Comparison of ENCODE assay signal across 31 cellular contexts in the genomic region with DNA sequence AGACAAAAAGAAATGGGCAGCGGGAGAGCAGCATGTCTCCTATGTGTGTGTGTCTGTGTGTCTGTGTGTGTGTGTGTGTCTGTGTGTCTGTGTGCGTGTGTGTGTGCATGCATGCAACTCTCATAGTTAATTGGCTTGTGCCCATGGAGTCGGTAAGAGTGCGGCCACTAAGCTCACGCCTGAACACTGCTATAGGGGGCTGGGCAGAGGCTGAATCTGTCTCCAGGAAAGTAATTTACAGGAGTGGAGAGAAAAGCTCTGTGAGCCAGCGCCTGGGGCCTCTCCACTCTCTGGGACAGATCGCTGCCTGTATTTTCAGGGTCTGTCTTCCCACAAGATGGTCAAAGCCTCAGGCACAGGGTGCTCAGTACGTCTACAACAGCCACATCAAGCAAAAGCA.
"Had no signal": no experiment of that assay in that cellular context is flagged by ENCODE, and none has a peak within 500 bp of the region (broad histone marks: within the 10 kb centered on the region; RNA-seq: fewer than 3 reads in every experiment).

No MANE protein-coding gene starts in this region.

- H3K9me3 Mint-ChIP-seq: activated naive CD4-positive, alpha-beta T cell treated with anti-CD3 and anti-CD28 coated beads for 36 hours; activated naive CD8-positive, alpha-beta T cell treated with anti-CD3 and anti-CD28 coated beads for 36 hours; natural killer cell treated with Interleukin-12 subunit alpha and Interleukin-12 subunit beta and Interleukin-15 and Interleukin-18, amount 100 ng/mL, for 72 hours; stimulated activated naive B cell treated with anti-CD40 and anti-IgM and Interleukin-4, amounts not matched to agents 10 μg/mL and 1 μg/mL and 100 μg/mL, for 72 hours; T-helper 1 cell treated with Interleukin-12 subunit alpha and Interleukin-12 subunit beta and Interleukin-4 antibody, amounts not matched to agents 30 μg/mL and 1 μg/mL, for 36 hours had no signal

- H3K4me3 ChIP-seq: ascending aorta, heart left ventricle, left lung, lower lobe of right lung, pancreas, psoas muscle, right atrium auricular region, stomach, tibial nerve had no signal

- H3K4me1 ChIP-seq: heart left ventricle, left lung, lower lobe of right lung, pancreas, psoas muscle had no signal

- H3K27me3 Mint-ChIP-seq: activated naive CD8-positive, alpha-beta T cell treated with anti-CD3 and anti-CD28 coated beads for 36 hours had no signal

- FAIRE-seq: endothelial cell of umbilical vein, pancreas, TTC549 had no signal

- H3K9me3 ChIP-seq: ascending aorta, heart left ventricle, left lung, lower lobe of right lung, pancreas, psoas muscle, right atrium auricular region, stomach, tibial nerve had no signal

- H3K27ac Mint-ChIP-seq: activated naive CD4-positive, alpha-beta T cell treated with anti-CD3 and anti-CD28 coated beads for 36 hours; activated naive CD8-positive, alpha-beta T cell treated with anti-CD3 and anti-CD28 coated beads for 36 hours; natural killer cell treated with Interleukin-12 subunit alpha and Interleukin-12 subunit beta and Interleukin-15 and Interleukin-18, amount 100 ng/mL, for 72 hours; stimulated activated naive B cell treated with anti-CD40 and anti-IgM and Interleukin-4, amounts not matched to agents 10 μg/mL and 1 μg/mL and 100 μg/mL, for 72 hours; T-helper 1 cell treated with Interleukin-12 subunit alpha and Interleukin-12 subunit beta and Interleukin-4 antibody, amounts not matched to agents 30 μg/mL and 1 μg/mL, for 36 hours had no signal

- H3K4me3 Mint-ChIP-seq: activated naive CD4-positive, alpha-beta T cell treated with anti-CD3 and anti-CD28 coated beads for 36 hours; activated naive CD8-positive, alpha-beta T cell treated with anti-CD3 and anti-CD28 coated beads for 36 hours; natural killer cell treated with Interleukin-12 subunit alpha and Interleukin-12 subunit beta and Interleukin-15 and Interleukin-18, amount 100 ng/mL, for 72 hours; stimulated activated naive B cell treated with anti-CD40 and anti-IgM and Interleukin-4, amounts not matched to agents 10 μg/mL and 1 μg/mL and 100 μg/mL, for 72 hours; T-helper 1 cell treated with Interleukin-12 subunit alpha and Interleukin-12 subunit beta and Interleukin-4 antibody, amounts not matched to agents 30 μg/mL and 1 μg/mL, for 36 hours had no signal

- H3K27me3 ChIP-seq: ascending aorta, brain microvascular endothelial cell, heart left ventricle, left lung, pancreas, right atrium auricular region, stomach, tibial nerve had no signal

- H3K36me3 ChIP-seq: ascending aorta, brain microvascular endothelial cell, heart left ventricle, left lung, lower lobe of right lung, pancreas, right atrium auricular region, stomach, tibial nerve had no signal

- ATAC-seq: activated CD4-positive, CD25-positive, alpha-beta regulatory T cell treated with anti-CD3 and anti-CD28 coated beads, Interleukin-2, amount 50 U/mL, for 24 hours; heart left ventricle; left lung; lower lobe of right lung; natural killer cell treated with Interleukin-12 subunit alpha and Interleukin-12 subunit beta and Interleukin-15 and Interleukin-18, amount 100 ng/mL, for 72 hours; pancreas; psoas muscle; stimulated activated naive B cell treated with anti-CD40 and anti-IgM and Interleukin-4, amounts not matched to agents 10 μg/mL and 1 μg/mL and 100 μg/mL, for 72 hours had no signal

- H3K36me3 Mint-ChIP-seq: stimulated activated naive B cell treated with anti-CD40 and anti-IgM and Interleukin-4, amounts not matched to agents 10 μg/mL and 1 μg/mL and 100 μg/mL, for 72 hours had no signal

- DNase-seq: activated CD4-positive, alpha-beta T cell treated with anti-CD3 and anti-CD28 coated beads for 48 hours; activated CD4-positive, alpha-beta T cell treated with anti-CD3 and anti-CD28 coated beads, Interleukin-2, amount 50 U/mL, for 48 hours; activated CD8-positive, alpha-beta memory T cell treated with anti-CD3 and anti-CD28 coated beads for 24 hours; activated effector memory CD4-positive, alpha-beta T cell treated with anti-CD3 and anti-CD28 coated beads, Interleukin-2, amount 50 U/mL, for 16 hours; activated naive CD4-positive, alpha-beta T cell treated with anti-CD3 and anti-CD28 coated beads for 36 hours; activated naive CD8-positive, alpha-beta T cell treated with anti-CD3 and anti-CD28 coated beads for 36 hours; brain microvascular endothelial cell; caudate nucleus; heart left ventricle; kidney glomerular epithelial cell; left lung; lower lobe of right lung; mesendoderm; nucleus accumbens; pancreas; psoas muscle; stimulated activated CD4-positive, alpha-beta T cell treated with anti-CD3 and anti-CD28 coated beads, Interleukin-15, amount 100 ng/mL, for 24 hours; stimulated activated CD4-positive, alpha-beta T cell treated with anti-CD3 and anti-CD28 coated beads, Interleukin-2, amount 100 ng/mL, for 24 hours; stimulated activated naive B cell treated with anti-CD40 and anti-IgM and Interleukin-4, amounts not matched to agents 10 μg/mL and 1 μg/mL and 100 μg/mL, for 72 hours; stomach; SW 1271; T-helper 9 cell had no signal

- H3K27ac ChIP-seq: ascending aorta, brain microvascular endothelial cell, heart left ventricle, left lung, lower lobe of right lung, pancreas, psoas muscle, right atrium auricular region, stomach, tibial nerve, VCaP had no signal
